Comparison of ENCODE assay signal across 1 cellular context in genomic region chr15:82985688-82986441, GRCh38.
TF ChIP-seq lines count a peak whose summit lies in the region.

TSS of gene RAMAC (plus strand) at chr15:82986210. CDS start at chr15:82989019, 2,809 bp downstream.

TF ChIP-seq in HepG2, 621 proteins besides CTCF, POLR2A, EP300 and RAD21 (continued from another document and continues in another):
- peak; percentile 86; the same call in 1 of the 2 replicates for TF ChIP-seq ZNF878 (CRISPR knock-in tag; IDR thresholded peaks at IDR 0.05)
- TF ChIP-seq SP140L (CRISPR knock-in tag; IDR thresholded peaks at IDR 0.05; ENCODE audit: borderline replicate concordance) = peak; percentile 42; the same call in 1 of the 2 replicates
- peak; percentile 40; the same call in 1 of the 2 replicates for TF ChIP-seq ZNF12 (CRISPR knock-in tag; IDR thresholded peaks at IDR 0.05)
- TF ChIP-seq ZNF609 (CRISPR knock-in tag; IDR thresholded peaks at IDR 0.05; ENCODE audit: borderline replicate concordance) = peak; percentile 39; the same call in 1 of the 2 replicates
- TF ChIP-seq ZNF709 (CRISPR knock-in tag; IDR thresholded peaks at IDR 0.05) = peak; percentile 96
- no peak for TF ChIP-seq SMARCE1 (IDR thresholded peaks at IDR 0.05; ENCODE audit: borderline replicate concordance)
- no peak for TF ChIP-seq NONO (IDR thresholded peaks at IDR 0.05)
- TF ChIP-seq NONO (CRISPR knock-in tag; conservative IDR thresholded peaks at IDR 0.05) = peak; percentile 77
- TF ChIP-seq JUND (CRISPR knock-in tag; IDR thresholded peaks at IDR 0.05) = 0 out of 2 replicates have a peak, but pooled peaks have one; percentile 33
- peak; percentile 92; the same call in 1 of the 2 replicates for TF ChIP-seq WIZ (CRISPR knock-in tag; IDR thresholded peaks at IDR 0.05)
- peak; percentile 92 for TF ChIP-seq ZNF879 (CRISPR knock-in tag; IDR thresholded peaks at IDR 0.05)
- no peak for TF ChIP-seq ATF7 (IDR thresholded peaks at IDR 0.05)
- no peak for TF ChIP-seq ATF7 (CRISPR knock-in tag; IDR thresholded peaks at IDR 0.05)
- TF ChIP-seq ZNF446 (CRISPR knock-in tag; IDR thresholded peaks at IDR 0.05) = peak; percentile 97
- TF ChIP-seq ATF6 (CRISPR knock-in tag; conservative IDR thresholded peaks at IDR 0.05) = 0 out of 2 replicates have a peak, but pooled peaks have one; percentile 15
- TF ChIP-seq ZFYVE20 (CRISPR knock-in tag; IDR thresholded peaks at IDR 0.05; ENCODE audit: borderline replicate concordance, low read depth) = peak; percentile 44; the same call in 1 of the 2 replicates
- no peak for TF ChIP-seq E2F5 (CRISPR knock-in tag; conservative IDR thresholded peaks at IDR 0.05)
- TF ChIP-seq GMEB2 (CRISPR knock-in tag; IDR thresholded peaks at IDR 0.05; ENCODE audit: low read depth) = no peak
- no peak for TF ChIP-seq MNT (IDR thresholded peaks at IDR 0.05)
- TF ChIP-seq XRCC5 (optimal IDR thresholded peaks at IDR 0.05; ENCODE audit: low read length) = peak; percentile 58
- TF ChIP-seq ZBTB38 (CRISPR knock-in tag; IDR thresholded peaks at IDR 0.05) = peak; percentile 91
- TF ChIP-seq HMG20A (CRISPR knock-in tag; IDR thresholded peaks at IDR 0.05; ENCODE audit: borderline replicate concordance) = no peak
- peak; percentile 89 for TF ChIP-seq ELF1 (CRISPR knock-in tag; IDR thresholded peaks at IDR 0.05)
- TF ChIP-seq THRA (CRISPR knock-in tag; IDR thresholded peaks at IDR 0.05; ENCODE audit: borderline replicate concordance) = peak; percentile 63; the same call in 1 of the 2 replicates
- TF ChIP-seq ZNF367 (CRISPR knock-in tag; IDR thresholded peaks at IDR 0.05; ENCODE audit: borderline replicate concordance) = peak; percentile 76; the same call in 1 of the 2 replicates
- no peak for TF ChIP-seq ZNF407 (CRISPR knock-in tag; IDR thresholded peaks at IDR 0.05; ENCODE audit: not compliant biosample characterization)
- no peak for TF ChIP-seq AKNA (CRISPR knock-in tag; IDR thresholded peaks at IDR 0.05; ENCODE audit: borderline replicate concordance)
